Comparison of ENCODE assay signal across 14 cellular contexts in the genomic region with DNA sequence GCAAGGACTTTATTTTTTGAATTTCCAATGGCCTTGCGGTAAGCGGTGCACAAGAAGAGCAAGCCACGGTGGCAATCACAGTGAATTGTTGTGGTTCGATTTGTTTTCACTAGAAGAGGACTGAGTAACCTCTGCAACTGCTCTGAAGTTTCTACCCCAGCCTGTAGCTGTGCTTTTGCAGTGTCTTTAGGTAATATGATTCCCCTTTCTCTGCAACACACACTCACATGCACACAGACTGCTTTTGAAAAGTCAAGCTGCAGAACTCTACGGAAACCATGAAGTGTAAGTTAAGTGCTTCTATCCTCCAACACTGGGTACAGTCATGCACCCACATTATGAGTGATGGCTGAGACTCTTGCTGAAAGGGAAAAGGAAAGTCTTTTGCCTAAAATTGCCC. TPM values are rescaled to one million over a fixed set of nuclear protein-coding genes. Genes with fewer than 3 reads are reported as not detected.
DNase-seq lines count a peak whose midpoint lies in the region; TF ChIP-seq lines count a peak whose summit lies in the region.
"Had no signal": no experiment of that assay in that cellular context is flagged by ENCODE, and none has a peak within 500 bp of the region (broad histone marks: within the 10 kb centered on the region; RNA-seq: fewer than 3 reads in every experiment).

No MANE protein-coding gene starts in this region.

- H3K27ac Mint-ChIP-seq in Calu3 (ENCODE audit: unreplicated experiment) (peak overlapping the region; percentile 89), nephron progenitor cell (no peak overlapping the region)
- H3K27ac Mint-ChIP-seq in activated T-helper 2 cell treated with anti-CD3 and anti-CD28 coated beads, Interferon-gamma antibody, Interleukin-2, Interleukin-4, amounts not matched to agents 10 μg/mL and 5 μg/mL and 100 μg/mL, durations not matched to agents 14 hours and 24 hours and 36 hours: peak overlapping the region; percentile 78
- H3K27ac Mint-ChIP-seq: type B pancreatic cell had no signal

- intact Hi-C loops in Calu3 (cut with micrococcal nuclease; ENCODE audit: unreplicated experiment) (no loop called here), head of caudate nucleus (cut with DNase I) (no loop called here)
- intact Hi-C loops in activated T-helper 2 cell treated with anti-CD3 and anti-CD28 coated beads, Interferon-gamma antibody, Interleukin-2, Interleukin-4, amounts not matched to agents 10 μg/mL and 5 μg/mL and 100 μg/mL, durations not matched to agents 14 hours and 24 hours and 36 hours (cut with micrococcal nuclease): loop anchor here (1.0 to 10.0 kb wide), 4 partner anchors 11 to 523 kb away; no protein-coding TSS in a partner anchor

- H3K36me3 Mint-ChIP-seq in Calu3 (ENCODE audit: insufficient read depth, unreplicated experiment): peaks cover 84% of the 10 kb centered on the region
- peaks cover 79% of the 10 kb centered on the region for H3K36me3 Mint-ChIP-seq in activated T-helper 2 cell treated with anti-CD3 and anti-CD28 coated beads, Interferon-gamma antibody, Interleukin-2, Interleukin-4, amounts not matched to agents 10 μg/mL and 5 μg/mL and 100 μg/mL, durations not matched to agents 14 hours and 24 hours and 36 hours (ENCODE audit: low read depth)
- no peaks in the 10 kb centered on the region for H3K36me3 Mint-ChIP-seq in nephron progenitor cell (ENCODE audit: low read depth)
- H3K36me3 Mint-ChIP-seq: type B pancreatic cell had no signal

- BruUV-seq in Calu3 (replicated peaks; lab: Mats Ljungman, UMichigan): no TSS peak

- H3K4me3 Mint-ChIP-seq in Calu3 (ENCODE audit: low read depth, unreplicated experiment) (no peak overlapping the region), nephron progenitor cell (no peak overlapping the region)
- no peak overlapping the region for H3K4me3 Mint-ChIP-seq in activated T-helper 2 cell treated with anti-CD3 and anti-CD28 coated beads, Interferon-gamma antibody, Interleukin-2, Interleukin-4, amounts not matched to agents 10 μg/mL and 5 μg/mL and 100 μg/mL, durations not matched to agents 14 hours and 24 hours and 36 hours (ENCODE audit: low read depth)
- H3K4me3 Mint-ChIP-seq: type B pancreatic cell had no signal

- H3K9me3 Mint-ChIP-seq in Calu3 (ENCODE audit: low read depth, unreplicated experiment) (no peaks in the 10 kb centered on the region), nephron progenitor cell (no peaks in the 10 kb centered on the region)
- no peaks in the 10 kb centered on the region for H3K9me3 Mint-ChIP-seq in activated T-helper 2 cell treated with anti-CD3 and anti-CD28 coated beads, Interferon-gamma antibody, Interleukin-2, Interleukin-4, amounts not matched to agents 10 μg/mL and 5 μg/mL and 100 μg/mL, durations not matched to agents 14 hours and 24 hours and 36 hours
- H3K9me3 Mint-ChIP-seq: type B pancreatic cell had no signal

- no peaks in the 10 kb centered on the region; the same call in 1 of the 2 replicates for H4K20me1 ChIP-seq in KMS-11 (ENCODE audit: insufficient read depth)

- H3K36me3 ChIP-seq in KMS-11 (ENCODE audit: insufficient read depth): no peaks in the 10 kb centered on the region

- H3K4me1 ChIP-seq in KMS-11 (ENCODE audit: low read depth, poor library complexity, severe bottlenecking): peaks cover 39% of the 10 kb centered on the region

- no peak overlapping the region for H2AFZ ChIP-seq in KMS-11 (ENCODE audit: low read depth)

- H3K9ac ChIP-seq in KMS-11: no peak overlapping the region

- H3K27me3 Mint-ChIP-seq in Calu3 (ENCODE audit: unreplicated experiment) (no peaks in the 10 kb centered on the region), nephron progenitor cell (ENCODE audit: low read depth, poor library complexity) (no peaks in the 10 kb centered on the region)
- no peaks in the 10 kb centered on the region for H3K27me3 Mint-ChIP-seq in activated T-helper 2 cell treated with anti-CD3 and anti-CD28 coated beads, Interferon-gamma antibody, Interleukin-2, Interleukin-4, amounts not matched to agents 10 μg/mL and 5 μg/mL and 100 μg/mL, durations not matched to agents 14 hours and 24 hours and 36 hours (ENCODE audit: low read depth)
- H3K27me3 Mint-ChIP-seq: type B pancreatic cell had no signal

- H3K4me2 ChIP-seq in KMS-11: peak overlapping the region; percentile 40; the same call in 1 of the 2 replicates

- no peak overlapping the region for H3K4me3 ChIP-seq in KMS-11 (IDR thresholded peaks at IDR 0.05; ENCODE audit: insufficient read depth, low read depth, low read length)

- peaks cover 44% of the 10 kb centered on the region for H3K27me3 ChIP-seq in KMS-11 (ENCODE audit: insufficient read depth, low read depth)

- H3K4me1 Mint-ChIP-seq in Calu3 (ENCODE audit: low read depth, unreplicated experiment) (peaks cover 63% of the 10 kb centered on the region), nephron progenitor cell (peaks cover 26% of the 10 kb centered on the region)
- peaks cover 85% of the 10 kb centered on the region for H3K4me1 Mint-ChIP-seq in activated T-helper 2 cell treated with anti-CD3 and anti-CD28 coated beads, Interferon-gamma antibody, Interleukin-2, Interleukin-4, amounts not matched to agents 10 μg/mL and 5 μg/mL and 100 μg/mL, durations not matched to agents 14 hours and 24 hours and 36 hours (ENCODE audit: low read depth)

- DNase-seq in Calu3 (no peak), nephron progenitor cell (peak; percentile 5), MV-4-11 (lab: John Stamatoyannopoulos, UW) (no peak), SHP77 treated with DMSO at 0.1 percent for 48 hours (lab: John Stamatoyannopoulos, UW) (no peak), head of caudate nucleus (no peak)
- peak; percentile 52 for DNase-seq in activated T-helper 2 cell treated with anti-CD3 and anti-CD28 coated beads, Interferon-gamma antibody, Interleukin-2, Interleukin-4, amounts not matched to agents 10 μg/mL and 5 μg/mL and 100 μg/mL, durations not matched to agents 14 hours and 24 hours and 36 hours (ENCODE audit: low spot score)
- DNase-seq: activated CD8-positive, alpha-beta memory T cell treated with anti-CD3 and anti-CD28 coated beads, Interleukin-2, amount 50 U/mL, for 4 hours; dermis blood vessel endothelial cell; DMS153; left ventricle myocardium superior; MM.1S; NCI-H774 had no signal

- no peaks in the 10 kb centered on the region for H3K79me2 ChIP-seq in KMS-11 (ENCODE audit: insufficient read depth, low read depth)

- TF ChIP-seq CTCF in Calu3 (IDR thresholded peaks at IDR 0.05; ENCODE audit: unreplicated experiment): no peak
- no peak for TF ChIP-seq CTCF in KMS-11 (conservative IDR thresholded peaks at IDR 0.05; ENCODE audit: low read depth, low read length)
- TF ChIP-seq CTCF in nephron progenitor cell (IDR thresholded peaks at IDR 0.05): no peak

- H3K27ac ChIP-seq in KMS-11: no peak overlapping the region

- CTCF ChIA-PET in Calu3 (lab: Charles Lee): no interaction called here

RNA-seq across cellular contexts. Expression of a gene that starts 38.4 kb away (rescaled TPM):
- total RNA-seq in Calu3 (2022): 1,189 and 1,365 TPM in 2 replicates
- total RNA-seq in activated T-helper 2 cell treated with anti-CD3 and anti-CD28 coated beads, Interferon-gamma antibody, Interleukin-2, Interleukin-4, amounts not matched to agents 10 μg/mL and 5 μg/mL and 100 μg/mL, durations not matched to agents 14 hours and 24 hours and 36 hours: 232 and 249 TPM in 2 replicates

Comparison
In these comparisons a context has a peak if more than half of its experiments do, and no peak if none do; other contexts are left out.
1. DNase-seq: peak in activated T-helper 2 cell treated with anti-CD3 and anti-CD28 coated beads, Interferon-gamma antibody, Interleukin-2, Interleukin-4, amounts not matched to agents 10 μg/mL and 5 μg/mL and 100 μg/mL, durations not matched to agents 14 hours and 24 hours and 36 hours (single experiment) and nephron progenitor cell (single experiment); none in Calu3 (single experiment), MV-4-11 (single experiment), SHP77 treated with DMSO at 0.1 percent for 48 hours (single experiment) and head of caudate nucleus (0 of 42).